Comparison of ENCODE assay signal across 1 cellular context in the genomic region with DNA sequence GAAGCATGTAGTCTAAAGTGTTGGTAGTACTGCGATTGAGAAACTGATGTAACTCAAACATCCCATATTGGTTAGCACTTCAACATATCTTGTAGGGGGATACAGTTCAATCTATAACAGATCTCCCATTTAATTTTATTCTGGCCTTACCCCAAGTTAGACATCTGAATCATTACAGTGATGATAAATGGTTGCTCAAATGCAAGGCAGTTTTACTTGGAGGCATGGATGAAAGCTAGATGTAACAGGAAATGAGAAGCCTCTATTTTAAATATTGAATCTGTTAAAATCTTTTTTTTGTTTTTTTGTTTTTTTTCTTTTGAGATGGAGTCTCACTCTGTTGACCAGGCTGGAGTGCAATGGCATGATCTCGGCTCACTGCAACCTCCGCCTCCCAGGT.
A peak's percentile ranks its signal among the peaks of the same experiment; 100 is the strongest.
TF ChIP-seq lines count a peak whose summit lies in the region.

No MANE protein-coding gene starts in this region.

TF ChIP-seq in HepG2, 621 proteins besides CTCF, POLR2A, EP300 and RAD21:
- TF ChIP-seq KDM5A (IDR thresholded peaks at IDR 0.05; ENCODE audit: borderline replicate concordance, low read length) (no peak), ZNF430 (CRISPR knock-in tag; IDR thresholded peaks at IDR 0.05) (no peak)
- TF ChIP-seq, protein P1, sequence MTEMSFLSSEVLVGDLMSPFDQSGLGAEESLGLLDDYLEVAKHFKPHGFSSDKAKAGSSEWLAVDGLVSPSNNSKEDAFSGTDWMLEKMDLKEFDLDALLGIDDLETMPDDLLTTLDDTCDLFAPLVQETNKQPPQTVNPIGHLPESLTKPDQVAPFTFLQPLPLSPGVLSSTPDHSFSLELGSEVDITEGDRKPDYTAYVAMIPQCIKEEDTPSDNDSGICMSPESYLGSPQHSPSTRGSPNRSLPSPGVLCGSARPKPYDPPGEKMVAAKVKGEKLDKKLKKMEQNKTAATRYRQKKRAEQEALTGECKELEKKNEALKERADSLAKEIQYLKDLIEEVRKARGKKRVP (CRISPR knock-in tag; IDR thresholded peaks at IDR 0.05), result 0 out of 4 replicates have a peak, but pooled peaks of 1 of the 2 experiments have one; percentile 22
